7 cellular contexts compared by ENCODE assay signal in genomic region chr1:235160395-235160964, GRCh38. TPM values are rescaled to one million over a fixed set of nuclear protein-coding genes. Genes with fewer than 3 reads are reported as not detected.
DNase-seq lines count a peak whose midpoint lies in the region; ATAC-seq and TF ChIP-seq lines count a peak whose summit lies in the region.

No MANE protein-coding gene starts in this region.

- TF ChIP-seq EP300 in sigmoid colon (IDR thresholded peaks at IDR 0.05): no peak

- peak overlapping the region; percentile 100 for H3K27ac Mint-ChIP-seq in activated CD8-positive, alpha-beta T cell treated with anti-CD3 and anti-CD28 coated beads, Interleukin-2, amount 10 ng/mL, durations not matched to agents 7 days and 5 days

- H3K4me1 Mint-ChIP-seq in activated CD8-positive, alpha-beta T cell treated with anti-CD3 and anti-CD28 coated beads, Interleukin-2, amount 10 ng/mL, durations not matched to agents 7 days and 5 days (ENCODE audit: low read depth): peaks cover 15% of the 10 kb centered on the region

- POLR2A ChIA-PET in activated CD8-positive, alpha-beta T cell treated with anti-CD3 and anti-CD28 coated beads, Interleukin-2, amount 10 ng/mL, durations not matched to agents 7 days and 5 days (lab: Charles Lee): interaction anchor here (0.5 to 2.1 kb wide), 32 partner anchors 8 to 989 kb away, joined by 3 to 19 read pairs (median 4); partner anchors contain the start of genes GGPS1 and TOMM20

- H3K27me3 ChIP-seq in KMS-11 (ENCODE audit: insufficient read depth, low read depth) (no peaks in the 10 kb centered on the region), heart right ventricle (no peaks in the 10 kb centered on the region), sigmoid colon (no peaks in the 10 kb centered on the region)

- peak; percentile 41 for DNase-seq in GM12864 (ENCODE audit: low read depth)
- peak; percentile 68 for DNase-seq in activated CD8-positive, alpha-beta T cell treated with anti-CD3 and anti-CD28 coated beads, Interleukin-2, amount 10 ng/mL, durations not matched to agents 7 days and 5 days
- no peak for DNase-seq in heart right ventricle
- no peak for DNase-seq in sigmoid colon
- no peak for DNase-seq in stimulated activated CD4-positive, alpha-beta T cell treated with anti-CD3 and anti-CD28 coated beads, Interleukin-2, amount 100 ng/mL, for 24 hours

- CTCF ChIA-PET in activated CD8-positive, alpha-beta T cell treated with anti-CD3 and anti-CD28 coated beads, Interleukin-2, amount 10 ng/mL, durations not matched to agents 7 days and 5 days (lab: Charles Lee): interaction anchor here (0.6 to 1.4 kb wide), 11 partner anchors 8 to 263 kb away, joined by 3 to 7 read pairs (median 4); no protein-coding TSS in a partner anchor

- H4K20me1 ChIP-seq in KMS-11 (ENCODE audit: insufficient read depth): no peaks in the 10 kb centered on the region; the same call in 1 of the 2 replicates

- no peaks in the 10 kb centered on the region for H3K27me3 Mint-ChIP-seq in activated CD8-positive, alpha-beta T cell treated with anti-CD3 and anti-CD28 coated beads, Interleukin-2, amount 10 ng/mL, durations not matched to agents 7 days and 5 days (ENCODE audit: low read depth)

- H3K36me3 Mint-ChIP-seq in activated CD8-positive, alpha-beta T cell treated with anti-CD3 and anti-CD28 coated beads, Interleukin-2, amount 10 ng/mL, durations not matched to agents 7 days and 5 days (ENCODE audit: low read depth): peaks cover 29% of the 10 kb centered on the region

- TF ChIP-seq POLR2A in sigmoid colon (IDR thresholded peaks at IDR 0.05): no peak

- H3K27ac ChIP-seq in KMS-11: peak overlapping the region; percentile 66
- H3K27ac ChIP-seq in heart right ventricle: peak overlapping the region; percentile 58 to 93 (median 90)
- H3K27ac ChIP-seq in sigmoid colon: peak overlapping the region; percentile 89 to 91 (median 90)

- WGBS in heart right ventricle, 2 donors: 12 to 13% methylated on average over 16 of the region's 16 CpGs
- 4 to 9% methylated on average over 16 of the region's 16 CpGs for WGBS in sigmoid colon, 2 donors

- peak overlapping the region; percentile 71 for H3K9ac ChIP-seq in KMS-11

- H3K9me3 Mint-ChIP-seq in activated CD8-positive, alpha-beta T cell treated with anti-CD3 and anti-CD28 coated beads, Interleukin-2, amount 10 ng/mL, durations not matched to agents 7 days and 5 days (ENCODE audit: insufficient read depth): peaks cover 4% of the 10 kb centered on the region

- TF ChIP-seq CTCF in GM12864 (IDR thresholded peaks at IDR 0.05; ENCODE audit: low read depth, low read length, missing control alignments): no peak
- 0 out of 2 replicates have a peak, but pooled peaks have one; percentile 17 for TF ChIP-seq CTCF in KMS-11 (conservative IDR thresholded peaks at IDR 0.05; ENCODE audit: low read depth, low read length)
- no peak for TF ChIP-seq CTCF in heart right ventricle (IDR thresholded peaks at IDR 0.05)
- no peak for TF ChIP-seq CTCF in sigmoid colon (IDR thresholded peaks at IDR 0.05)

- peak overlapping the region; percentile 98 for H3K4me3 ChIP-seq in GM12864 (ENCODE audit: low read depth, low read length)
- peak overlapping the region; percentile 78 for H3K4me3 ChIP-seq in KMS-11 (IDR thresholded peaks at IDR 0.05; ENCODE audit: insufficient read depth, low read depth, low read length)
- H3K4me3 ChIP-seq in heart right ventricle: peak overlapping the region; percentile 65 to 94 (median 82)
- H3K4me3 ChIP-seq in sigmoid colon: peak overlapping the region; percentile 64 to 82 (median 76)

- H3K36me3 ChIP-seq in KMS-11 (ENCODE audit: insufficient read depth) (no peaks in the 10 kb centered on the region; the same call in 1 of the 2 replicates), heart right ventricle (peaks cover 0 to 47% (median 14%) of the 10 kb centered on the region in 9 donors), sigmoid colon (peaks cover 0 to 32% (median 6%) of the 10 kb centered on the region in 4 donors)

- intact Hi-C loops in heart right ventricle (cut with DNase I): no loop called here
- intact Hi-C loops in sigmoid colon (cut with DNase I): loop anchor here (2.0 kb wide), 2 partner anchors 32 to 168 kb away; partner anchors contain the start of genes ARID4B, GGPS1 and TOMM20

- peak overlapping the region; percentile 97 for H3K4me3 Mint-ChIP-seq in activated CD8-positive, alpha-beta T cell treated with anti-CD3 and anti-CD28 coated beads, Interleukin-2, amount 10 ng/mL, durations not matched to agents 7 days and 5 days

- ATAC-seq in GM21528 (IDR thresholded peaks at IDR 0.05; ENCODE audit: low FRiP score, unreplicated experiment) (peak; percentile 47), heart right ventricle (peak in 3 of 8 donors; percentile 43 to 60 (median 47))
- peak; percentile 61 for ATAC-seq in activated CD8-positive, alpha-beta T cell treated with anti-CD3 and anti-CD28 coated beads, Interleukin-2, amount 10 ng/mL, durations not matched to agents 7 days and 5 days

- peaks cover 22% of the 10 kb centered on the region for H3K79me2 ChIP-seq in KMS-11 (ENCODE audit: insufficient read depth, low read depth)

- H3K4me2 ChIP-seq in KMS-11: peak overlapping the region; percentile 86

- no peaks in the 10 kb centered on the region for H3K9me3 ChIP-seq in heart right ventricle
- no peaks in the 10 kb centered on the region for H3K9me3 ChIP-seq in sigmoid colon

- H3K4me1 ChIP-seq in KMS-11 (ENCODE audit: low read depth, poor library complexity, severe bottlenecking): peaks cover 23% of the 10 kb centered on the region
- H3K4me1 ChIP-seq in heart right ventricle: peaks cover 3 to 39% (median 15%) of the 10 kb centered on the region in 9 donors
- H3K4me1 ChIP-seq in sigmoid colon: peaks cover 0 to 31% (median 20%) of the 10 kb centered on the region in 4 donors

- H2AFZ ChIP-seq in KMS-11 (ENCODE audit: low read depth): peak overlapping the region; percentile 91

RNA-seq across cellular contexts. Expression of gene RBM34, which starts 0.6 kb away (rescaled TPM):
- total RNA-seq in activated CD8-positive, alpha-beta T cell treated with anti-CD3 and anti-CD28 coated beads, Interleukin-2, amount 10 ng/mL, durations not matched to agents 7 days and 5 days: 100 to 1,000 TPM; 115 to 117 TPM
- total RNA-seq in heart right ventricle (10 to 100 TPM; 41.5 to 61.6 (median 50.4) TPM), sigmoid colon (10 to 100 TPM; 46.4 to 83.9 (median 51.8) TPM)
- polyA plus RNA-seq in heart right ventricle (100 to 1,000 TPM in 1 of 2 donors, 10 to 100 TPM in 1; 67.0 to 139 TPM), sigmoid colon (10 to 100 TPM; 48.8 to 56.1 (median 55.3) TPM)

RNA-seq across cellular contexts. Expression of gene TOMM20, which starts 31.8 kb away (rescaled TPM):
- total RNA-seq in activated CD8-positive, alpha-beta T cell treated with anti-CD3 and anti-CD28 coated beads, Interleukin-2, amount 10 ng/mL, durations not matched to agents 7 days and 5 days: 10 to 100 TPM; 72.2 to 81.7 TPM
- total RNA-seq in heart right ventricle: 100 to 1,000 TPM in 3 of 10 donors, 10 to 100 TPM in 7; 85.0 to 113 (median 94.6) TPM
- polyA plus RNA-seq in heart right ventricle: 10 to 100 TPM; 40.0 to 54.4 TPM
- total RNA-seq in sigmoid colon: 100 to 1,000 TPM in 2 of 4 donors, 10 to 100 TPM in 2; 72.0 to 128 (median 112) TPM
- polyA plus RNA-seq in sigmoid colon: 10 to 100 TPM; 49.0 to 79.3 (median 68.5) TPM

Comparison
In these comparisons a context has a peak if more than half of its experiments do, and no peak if none do; other contexts are left out.
1. DNase-seq: peak in GM12864 (single experiment) and activated CD8-positive, alpha-beta T cell treated with anti-CD3 and anti-CD28 coated beads, Interleukin-2, amount 10 ng/mL, durations not matched to agents 7 days and 5 days (single experiment); none in heart right ventricle (0 of 2), sigmoid colon (single experiment) and stimulated activated CD4-positive, alpha-beta T cell treated with anti-CD3 and anti-CD28 coated beads, Interleukin-2, amount 100 ng/mL, for 24 hours (0 of 2).
2. Peak in every context shown above with its lines, with median percentiles within 50 percentile points of each other: H3K4me3 ChIP-seq and H3K27ac ChIP-seq.